Comparison of ENCODE assay signal across 26 cellular contexts in genomic region chr15:65598468-65598867, GRCh38. TPM values are rescaled to one million over a fixed set of nuclear protein-coding genes. Genes with fewer than 3 reads are reported as not detected.
DNase-seq lines count a peak whose midpoint lies in the region; ATAC-seq and TF ChIP-seq lines count a peak whose summit lies in the region.
"Had no signal": no experiment of that assay in that cellular context is flagged by ENCODE, and none has a peak within 500 bp of the region (broad histone marks: within the 10 kb centered on the region; RNA-seq: fewer than 3 reads in every experiment).

No MANE protein-coding gene starts in this region.

- no peak for DNase-seq in activated naive CD4-positive, alpha-beta T cell treated with anti-CD3 and anti-CD28 coated beads, Interleukin-2, amount 50 U/mL, for 72 hours (ENCODE audit: low spot score in 2 of 2)
- no peak for DNase-seq in activated naive CD4-positive, alpha-beta T cell (lab: John Stamatoyannopoulos, UW)
- DNase-seq in IMR-90 (no peak), DMS53 treated with DMSO at 0.1 percent for 48 hours (lab: John Stamatoyannopoulos, UW; ENCODE audit: unreplicated experiment) (no peak)
- no peak for DNase-seq in activated naive CD8-positive, alpha-beta T cell treated with anti-CD3 and anti-CD28 coated beads, Interleukin-2, amount 50 U/mL, for 24 hours
- no peak for DNase-seq in stimulated activated CD4-positive, alpha-beta T cell treated with anti-CD3 and anti-CD28 coated beads, Interleukin-2, amount 100 ng/mL, for 48 hours
- DNase-seq: activated CD4-positive, alpha-beta T cell treated with anti-CD3 and anti-CD28 coated beads for 1 hour; activated CD8-positive, alpha-beta memory T cell treated with anti-CD3 and anti-CD28 coated beads for 24 hours; activated naive CD4-positive, alpha-beta T cell treated with anti-CD3 and anti-CD28 coated beads, Interleukin-2, amount 10 ng/mL, durations not matched to agents 7 days and 5 days; caudate nucleus; cortex of kidney; DMS79 treated with DMSO at 0.1 percent for 48 hours; effector memory CD8-positive, alpha-beta T cell; GOT3; KG1; natural killer cell; NCI-H1436; NCI-H2107; NCI-H446 treated with DMSO at 0.1 percent for 48 hours; SK-N-SH; tibial artery had no signal

- no TSS peak for BruUV-seq in IMR-90 (replicated peaks; lab: Mats Ljungman, UMichigan)

- CTCF ChIA-PET in IMR-90 (lab: Yijun Ruan, JAX): no interaction called here

- TF ChIP-seq CTCF in IMR-90 (conservative IDR thresholded peaks at IDR 0.05; ENCODE audit: low read depth, low read length): no peak

- H3K4me2 ChIP-seq in IMR-90 (ENCODE audit: low read depth, low read length): no peak overlapping the region
- H3K4me2 ChIP-seq: SK-N-SH had no signal

- TF ChIP-seq RAD21 in IMR-90 (IDR thresholded peaks at IDR 0.05; ENCODE audit: low read length): no peak

- peaks cover 0 to 9% of the 10 kb centered on the region in 2 experiments; a peak in 2 of 4 replicates for H3K79me1 ChIP-seq in IMR-90 (ENCODE audit: low read depth in 1 of 2, low read length in 2 of 2)

- H3K36me3 ChIP-seq in IMR-90 (ENCODE audit: control insufficient read depth, insufficient read depth, low read length): peaks cover 24% of the 10 kb centered on the region

- H4K8ac ChIP-seq in IMR-90 (ENCODE audit: low read depth in 2 of 2, low read length in 2 of 2): no peak overlapping the region

- H2BK20ac ChIP-seq in IMR-90 (ENCODE audit: low read depth, low read length): no peak overlapping the region

- H3K27ac ChIP-seq in IMR-90 (ENCODE audit: insufficient read depth, low read length): no peak overlapping the region
- H3K27ac ChIP-seq: ascending aorta, C4-2B, skin epidermis, tibial artery had no signal

- no peak overlapping the region for H3K4me3 Mint-ChIP-seq in activated naive CD8-positive, alpha-beta T cell treated with anti-CD3 and anti-CD28 coated beads, Interleukin-2, amount 50 U/mL, for 24 hours
- H3K4me3 Mint-ChIP-seq: activated naive CD4-positive, alpha-beta T cell treated with anti-CD3 and anti-CD28 coated beads, Interleukin-2, amount 10 ng/mL, durations not matched to agents 7 days and 5 days; effector memory CD8-positive, alpha-beta T cell; natural killer cell; T-helper 1 cell treated with Interleukin-12 subunit alpha and Interleukin-12 subunit beta and Interleukin-4 antibody, amounts not matched to agents 30 μg/mL and 1 μg/mL, for 36 hours had no signal

- H3K36me3 Mint-ChIP-seq in activated naive CD4-positive, alpha-beta T cell treated with anti-CD3 and anti-CD28 coated beads, Interleukin-2, amount 50 U/mL, for 72 hours: peaks cover 0 to 4% of the 10 kb centered on the region in 2 donors
- H3K36me3 Mint-ChIP-seq in activated naive CD8-positive, alpha-beta T cell treated with anti-CD3 and anti-CD28 coated beads, Interleukin-2, amount 50 U/mL, for 24 hours (ENCODE audit: low read depth): peaks cover 22% of the 10 kb centered on the region

- intact Hi-C loops in IMR-90 (cut with micrococcal nuclease): no loop called here

- peak overlapping the region; percentile 51 to 79 for H3K27ac Mint-ChIP-seq in activated naive CD4-positive, alpha-beta T cell treated with anti-CD3 and anti-CD28 coated beads, Interleukin-2, amount 50 U/mL, for 72 hours
- H3K27ac Mint-ChIP-seq in activated naive CD8-positive, alpha-beta T cell treated with anti-CD3 and anti-CD28 coated beads, Interleukin-2, amount 50 U/mL, for 24 hours: peak overlapping the region; percentile 15
- H3K27ac Mint-ChIP-seq: activated naive CD4-positive, alpha-beta T cell treated with anti-CD3 and anti-CD28 coated beads, Interleukin-2, amount 10 ng/mL, durations not matched to agents 7 days and 5 days; effector memory CD8-positive, alpha-beta T cell; natural killer cell; T-helper 1 cell treated with Interleukin-12 subunit alpha and Interleukin-12 subunit beta and Interleukin-4 antibody, amounts not matched to agents 30 μg/mL and 1 μg/mL, for 36 hours had no signal

- H3K4ac ChIP-seq in IMR-90 (ENCODE audit: low read depth, low read length): no peak overlapping the region

- H2BK120ac ChIP-seq in IMR-90 (ENCODE audit: low read depth, low read length): no peak overlapping the region

- no peak overlapping the region for H3K4me3 ChIP-seq in IMR-90 (ENCODE audit: insufficient read depth, low read depth, low read length)
- H3K4me3 ChIP-seq: ascending aorta, skin epidermis, tibial artery had no signal

- ATAC-seq in activated naive CD4-positive, alpha-beta T cell treated with anti-CD3 and anti-CD28 coated beads, Interleukin-2, amount 50 U/mL, for 72 hours: no peak
- ATAC-seq in IMR-90 (ENCODE audit: low read depth) (no peak), HG02852 (IDR thresholded peaks at IDR 0.05; ENCODE audit: unreplicated experiment) (no peak)
- no peak for ATAC-seq in activated naive CD8-positive, alpha-beta T cell treated with anti-CD3 and anti-CD28 coated beads, Interleukin-2, amount 50 U/mL, for 24 hours
- ATAC-seq: effector memory CD8-positive, alpha-beta T cell; natural killer cell had no signal

- no peak overlapping the region for H3K56ac ChIP-seq in IMR-90 (ENCODE audit: extremely low read depth, insufficient read depth, low read length)

- H3K9ac ChIP-seq in IMR-90 (ENCODE audit: low read depth, low read length): no peak overlapping the region
- H3K9ac ChIP-seq: SK-N-SH had no signal

- H2BK5ac ChIP-seq in IMR-90 (ENCODE audit: low read depth, low read length, poor library complexity, severe bottlenecking): no peak overlapping the region

- H2AFZ ChIP-seq in IMR-90 (replicated peaks; ENCODE audit: low read length, poor library complexity): no peak overlapping the region

- no peak for TF ChIP-seq POLR2A in IMR-90 (IDR thresholded peaks at IDR 0.05; ENCODE audit: low read depth, low read length)

- in situ Hi-C loops in IMR-90 (cut with MboI; ENCODE audit: low sequenced_read_pairs): no loop called here

- H4K20me1 ChIP-seq in IMR-90 (ENCODE audit: insufficient read depth, low read length): no peaks in the 10 kb centered on the region

- dilution Hi-C loops in IMR-90 (cut with HindIII; ENCODE audit: low sequenced_read_pairs, unreplicated experiment): no loop called here

- no peak overlapping the region for H2BK15ac ChIP-seq in IMR-90 (ENCODE audit: low read depth, low read length)

- no peaks in the 10 kb centered on the region for H3K27me3 ChIP-seq in IMR-90 (ENCODE audit: control insufficient read depth, insufficient read depth, low read length)
- H3K27me3 ChIP-seq: ascending aorta, tibial artery had no signal

- H2AK9ac ChIP-seq in IMR-90 (replicated peaks; ENCODE audit: low read depth, low read length, poor library complexity): no peak overlapping the region

- H3K9me3 Mint-ChIP-seq in activated naive CD4-positive, alpha-beta T cell treated with anti-CD3 and anti-CD28 coated beads, Interleukin-2, amount 50 U/mL, for 72 hours: no peaks in the 10 kb centered on the region
- H3K9me3 Mint-ChIP-seq in activated naive CD8-positive, alpha-beta T cell treated with anti-CD3 and anti-CD28 coated beads, Interleukin-2, amount 50 U/mL, for 24 hours: no peaks in the 10 kb centered on the region
- H3K9me3 Mint-ChIP-seq: activated naive CD4-positive, alpha-beta T cell treated with anti-CD3 and anti-CD28 coated beads, Interleukin-2, amount 10 ng/mL, durations not matched to agents 7 days and 5 days; effector memory CD8-positive, alpha-beta T cell; natural killer cell; T-helper 1 cell treated with Interleukin-12 subunit alpha and Interleukin-12 subunit beta and Interleukin-4 antibody, amounts not matched to agents 30 μg/mL and 1 μg/mL, for 36 hours had no signal

- no peak overlapping the region for H4K5ac ChIP-seq in IMR-90 (ENCODE audit: low read depth, low read length)

- H2AK5ac ChIP-seq in IMR-90 (ENCODE audit: low read depth, low read length): no peak overlapping the region

- no peaks in the 10 kb centered on the region for H3K9me1 ChIP-seq in IMR-90 (ENCODE audit: insufficient read depth, low read length)

- H3K4me1 ChIP-seq in IMR-90 (ENCODE audit: control insufficient read depth, insufficient read depth, low read length): no peaks in the 10 kb centered on the region
- H3K4me1 ChIP-seq: ascending aorta, tibial artery had no signal

- no CpG with 5 or more reads among the region's 2 CpGs for WGBS in IMR-90 (ENCODE audit: extremely low coverage in 2 of 2, insufficient read length in 1 of 2), 2 experiments

- no peak overlapping the region for H3K14ac ChIP-seq in IMR-90 (replicated peaks; ENCODE audit: low read depth, low read length)

- no peak overlapping the region for H3K23ac ChIP-seq in IMR-90 (ENCODE audit: low read depth, low read length)

- H3K18ac ChIP-seq in IMR-90 (ENCODE audit: low read depth, low read length): no peak overlapping the region

- H3K9me3 ChIP-seq in IMR-90 (ENCODE audit: control insufficient read depth, insufficient read depth, low read length): no peaks in the 10 kb centered on the region
- H3K9me3 ChIP-seq: ascending aorta, SK-N-SH, tibial artery had no signal

- H3K4me1 Mint-ChIP-seq in activated naive CD8-positive, alpha-beta T cell treated with anti-CD3 and anti-CD28 coated beads, Interleukin-2, amount 50 U/mL, for 24 hours: no peaks in the 10 kb centered on the region
- H3K4me1 Mint-ChIP-seq: natural killer cell had no signal

- POLR2A ChIA-PET in IMR-90 (lab: Charles Lee; ENCODE audit: unreplicated experiment): no interaction called here

- no peaks in the 10 kb centered on the region for H3K27me3 Mint-ChIP-seq in activated naive CD8-positive, alpha-beta T cell treated with anti-CD3 and anti-CD28 coated beads, Interleukin-2, amount 50 U/mL, for 24 hours
- H3K27me3 Mint-ChIP-seq: activated naive CD4-positive, alpha-beta T cell treated with anti-CD3 and anti-CD28 coated beads, Interleukin-2, amount 10 ng/mL, durations not matched to agents 7 days and 5 days; effector memory CD8-positive, alpha-beta T cell had no signal

- no peak overlapping the region for H4K91ac ChIP-seq in IMR-90 (ENCODE audit: insufficient read depth, low read depth, low read length)

TF ChIP-seq in IMR-90, 13 proteins besides CTCF, POLR2A, EP300 and RAD21 (continues in another document):
- peak; percentile 86 for TF ChIP-seq MAFK (IDR thresholded peaks at IDR 0.05; ENCODE audit: low read depth, low read length)
- TF ChIP-seq MXI1 (IDR thresholded peaks at IDR 0.05; ENCODE audit: borderline replicate concordance, low read depth, low read length): no peak
- peak; percentile 97 for TF ChIP-seq NFE2L2 (IDR thresholded peaks at IDR 0.05; ENCODE audit: low read depth, low read length)

RNA-seq across cellular contexts. Expression of gene INTS14, which starts 12.5 kb away (rescaled TPM):
- 10 to 100 TPM; 48.5 to 55.4 TPM for total RNA-seq in activated naive CD4-positive, alpha-beta T cell treated with anti-CD3 and anti-CD28 coated beads, Interleukin-2, amount 50 U/mL, for 72 hours
- total RNA-seq in IMR-90 (2012; rRNA removed): 22.9 and 33.9 TPM in 2 replicates
- polyA plus RNA-seq in IMR-90 (2012; rRNA removed): 35.8 and 39.5 TPM in 2 replicates
- 14.9 and 17.2 TPM in 2 replicates for polyA plus RNA-seq in IMR-90 (2012; cell fraction: cytosol; rRNA removed)
- polyA plus RNA-seq in IMR-90 (2012; cell fraction: nucleus; rRNA removed; ENCODE audit: low replicate concordance): 18.7 and 60.0 TPM in 2 replicates

RNA-seq across cellular contexts. Expression of gene SLC24A1, which starts 23.3 kb away (rescaled TPM):
- 10 to 100 TPM in 1 of 2 donors, 1 to 10 TPM in 1; 6.4 to 11.0 TPM for total RNA-seq in activated naive CD4-positive, alpha-beta T cell treated with anti-CD3 and anti-CD28 coated beads, Interleukin-2, amount 50 U/mL, for 72 hours
- 3.6 and 3.9 TPM in 2 replicates for total RNA-seq in IMR-90 (2012; rRNA removed)
- polyA plus RNA-seq in IMR-90 (2012; rRNA removed): 3.8 and 4.9 TPM in 2 replicates
- 2.3 and 4.2 TPM in 2 replicates for polyA plus RNA-seq in IMR-90 (2012; cell fraction: cytosol; rRNA removed)
- 2.7 and 5.6 TPM in 2 replicates for polyA plus RNA-seq in IMR-90 (2012; cell fraction: nucleus; rRNA removed; ENCODE audit: low replicate concordance)
